ENCODE assay signal across 16 cellular contexts in the genomic region with DNA sequence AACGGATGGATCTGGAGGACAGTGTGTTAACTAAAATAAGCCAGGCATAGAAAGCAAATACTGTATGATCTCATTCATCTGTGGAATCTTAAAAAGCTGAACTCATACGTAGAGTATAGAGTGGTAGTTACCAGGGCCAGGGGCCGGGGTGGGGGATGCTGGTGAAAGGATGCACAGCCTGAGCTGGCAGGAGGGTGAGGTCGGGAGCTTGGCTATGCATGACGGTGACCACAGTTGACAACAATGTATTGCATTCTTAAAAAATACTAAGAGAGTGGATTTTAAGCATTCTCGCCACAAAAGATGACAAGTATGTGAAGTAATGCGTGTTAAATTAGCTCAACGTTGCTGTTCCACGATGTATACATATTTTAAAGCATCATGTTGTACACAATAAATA.
DNase-seq lines count a peak whose midpoint lies in the region; ATAC-seq and TF ChIP-seq lines count a peak whose summit lies in the region.
"Had no signal": no experiment of that assay in that cellular context is flagged by ENCODE, and none has a peak within 500 bp of the region (broad histone marks: within the 10 kb centered on the region; RNA-seq: fewer than 3 reads in every experiment).

No MANE protein-coding gene starts in this region.

- intact Hi-C loops in left ventricle myocardium inferior (cut with micrococcal nuclease), result no loop called here
- intact Hi-C loops in Right ventricle myocardium inferior (cut with DNase I), result no loop called here
- intact Hi-C loops in left lung (cut with DNase I), result no loop called here
- intact Hi-C loops in stomach (cut with DNase I; ENCODE audit: low total_unique reads), result no loop called here
- intact Hi-C loops in testis (cut with DNase I; ENCODE audit: low total_unique reads), result no loop called here

- no peak for ATAC-seq in activated CD8-positive, alpha-beta memory T cell treated with anti-CD3 and anti-CD28 coated beads, Interleukin-2, amount 10 ng/mL, durations not matched to agents 7 days and 5 days
- ATAC-seq in Right ventricle myocardium inferior (no peak), left lung (no peak)
- ATAC-seq: HCT116 had no signal

- H3K36me3 Mint-ChIP-seq in activated CD8-positive, alpha-beta memory T cell treated with anti-CD3 and anti-CD28 coated beads, Interleukin-2, amount 10 ng/mL, durations not matched to agents 7 days and 5 days, result no peaks in the 10 kb centered on the region
- H3K36me3 Mint-ChIP-seq: CD8-positive, alpha-beta memory T cell had no signal

- no peak overlapping the region for H3K27ac Mint-ChIP-seq in activated CD8-positive, alpha-beta memory T cell treated with anti-CD3 and anti-CD28 coated beads, Interleukin-2, amount 10 ng/mL, durations not matched to agents 7 days and 5 days
- H3K27ac Mint-ChIP-seq: CD8-positive, alpha-beta memory T cell had no signal

- H3K4me1 ChIP-seq in left ventricle myocardium inferior (no peaks in the 10 kb centered on the region), left lung (no peaks in the 10 kb centered on the region), stomach (no peaks in the 10 kb centered on the region), testis (no peaks in the 10 kb centered on the region)
- H3K4me1 ChIP-seq: BLaER1, Caco-2 had no signal

- no peak for TF ChIP-seq POLR2A in stomach (IDR thresholded peaks at IDR 0.05)
- no peak for TF ChIP-seq POLR2A in testis (IDR thresholded peaks at IDR 0.05)

- TF ChIP-seq EP300 in stomach (IDR thresholded peaks at IDR 0.05), result no peak

- H3K4me3 ChIP-seq in left ventricle myocardium inferior, result no peak overlapping the region
- H3K4me3 ChIP-seq in left lung, result no peak overlapping the region
- H3K4me3 ChIP-seq in stomach, result no peak overlapping the region
- H3K4me3 ChIP-seq in testis, result no peak overlapping the region
- H3K4me3 ChIP-seq: BLaER1 had no signal

- CTCF ChIA-PET in activated CD8-positive, alpha-beta memory T cell treated with anti-CD3 and anti-CD28 coated beads, Interleukin-2, amount 10 ng/mL, durations not matched to agents 7 days and 5 days (lab: Charles Lee), result no interaction called here

- H3K4me1 Mint-ChIP-seq in activated CD8-positive, alpha-beta memory T cell treated with anti-CD3 and anti-CD28 coated beads, Interleukin-2, amount 10 ng/mL, durations not matched to agents 7 days and 5 days, result no peaks in the 10 kb centered on the region

- H3K9me3 ChIP-seq in left ventricle myocardium inferior (replicated peaks) (no peaks in the 10 kb centered on the region), left lung (no peaks in the 10 kb centered on the region), stomach (no peaks in the 10 kb centered on the region), testis (no peaks in the 10 kb centered on the region)
- H3K9me3 ChIP-seq: BLaER1, Caco-2 had no signal

- H3K27ac ChIP-seq in left ventricle myocardium inferior (replicated peaks) (no peak overlapping the region), left lung (no peak overlapping the region), stomach (no peak overlapping the region), testis (no peak overlapping the region)
- H3K27ac ChIP-seq: BLaER1, HL-60 had no signal

- H3K4me3 Mint-ChIP-seq in activated CD8-positive, alpha-beta memory T cell treated with anti-CD3 and anti-CD28 coated beads, Interleukin-2, amount 10 ng/mL, durations not matched to agents 7 days and 5 days, result no peak overlapping the region
- H3K4me3 Mint-ChIP-seq: CD8-positive, alpha-beta memory T cell had no signal

- H3K9me3 Mint-ChIP-seq in activated CD8-positive, alpha-beta memory T cell treated with anti-CD3 and anti-CD28 coated beads, Interleukin-2, amount 10 ng/mL, durations not matched to agents 7 days and 5 days (ENCODE audit: low read depth), result no peaks in the 10 kb centered on the region
- H3K9me3 Mint-ChIP-seq: CD8-positive, alpha-beta memory T cell had no signal

- H3K27me3 ChIP-seq in left ventricle myocardium inferior (ENCODE audit: low read depth), result peaks cover 74% of the 10 kb centered on the region
- H3K27me3 ChIP-seq in left lung, result peaks cover 0 to 40% of the 10 kb centered on the region in 2 donors
- peaks cover 0 to 33% (median 3%) of the 10 kb centered on the region in 3 donors for H3K27me3 ChIP-seq in stomach
- no peaks in the 10 kb centered on the region for H3K27me3 ChIP-seq in testis
- H3K27me3 ChIP-seq: BLaER1 had no signal

- peak; percentile 4 for DNase-seq in activated CD8-positive, alpha-beta memory T cell treated with anti-CD3 and anti-CD28 coated beads, Interleukin-2, amount 50 U/mL, for 4 hours
- no peak for DNase-seq in activated CD8-positive, alpha-beta memory T cell treated with anti-CD3 and anti-CD28 coated beads, Interleukin-2, amount 10 ng/mL, durations not matched to agents 7 days and 5 days
- peak; percentile 5 for DNase-seq in left ventricle myocardium inferior
- no peak for DNase-seq in Right ventricle myocardium inferior (ENCODE audit: missing footprints)
- DNase-seq in left lung, result peak; percentile 22 to 43
- peak; percentile 11 for DNase-seq in stomach
- no peak for DNase-seq in testis
- no peak for DNase-seq in D341Med (ENCODE audit: low spot score)
- DNase-seq: AML-193, DMS53, GF-D8 had no signal

- H3K27me3 Mint-ChIP-seq in activated CD8-positive, alpha-beta memory T cell treated with anti-CD3 and anti-CD28 coated beads, Interleukin-2, amount 10 ng/mL, durations not matched to agents 7 days and 5 days, result peaks cover 39% of the 10 kb centered on the region

- WGBS in stomach, 5 donors, result 81 to 86% (median 84%) methylated on average over 9 of the region's 9 CpGs
- 82 to 90% methylated on average over 9 of the region's 9 CpGs for WGBS in testis, 2 donors

- TF ChIP-seq CTCF in left ventricle myocardium inferior (IDR thresholded peaks at IDR 0.05; ENCODE audit: borderline replicate concordance), result no peak
- no peak for TF ChIP-seq CTCF in left lung (IDR thresholded peaks at IDR 0.05)
- no peak for TF ChIP-seq CTCF in stomach (IDR thresholded peaks at IDR 0.05)
- TF ChIP-seq CTCF in testis (IDR thresholded peaks at IDR 0.05), result no peak

- H3K36me3 ChIP-seq in left ventricle myocardium inferior, result no peaks in the 10 kb centered on the region
- H3K36me3 ChIP-seq in left lung, result no peaks in the 10 kb centered on the region
- H3K36me3 ChIP-seq in stomach, result no peaks in the 10 kb centered on the region
- no peaks in the 10 kb centered on the region for H3K36me3 ChIP-seq in testis (ENCODE audit: low read depth, missing control alignments)
- H3K36me3 ChIP-seq: BLaER1 had no signal

Comparison
In these comparisons a context has a peak if more than half of its experiments do, and no peak if none do; other contexts are left out.
1. DNase-seq: peak in activated CD8-positive, alpha-beta memory T cell treated with anti-CD3 and anti-CD28 coated beads, Interleukin-2, amount 50 U/mL, for 4 hours (single experiment), left ventricle myocardium inferior (single experiment), left lung (2 of 2) and stomach (single experiment); none in activated CD8-positive, alpha-beta memory T cell treated with anti-CD3 and anti-CD28 coated beads, Interleukin-2, amount 10 ng/mL, durations not matched to agents 7 days and 5 days (single experiment), Right ventricle myocardium inferior (single experiment), testis (single experiment) and D341Med (single experiment).